Comparison of ENCODE assay signal across 2 cellular contexts in the genomic region with DNA sequence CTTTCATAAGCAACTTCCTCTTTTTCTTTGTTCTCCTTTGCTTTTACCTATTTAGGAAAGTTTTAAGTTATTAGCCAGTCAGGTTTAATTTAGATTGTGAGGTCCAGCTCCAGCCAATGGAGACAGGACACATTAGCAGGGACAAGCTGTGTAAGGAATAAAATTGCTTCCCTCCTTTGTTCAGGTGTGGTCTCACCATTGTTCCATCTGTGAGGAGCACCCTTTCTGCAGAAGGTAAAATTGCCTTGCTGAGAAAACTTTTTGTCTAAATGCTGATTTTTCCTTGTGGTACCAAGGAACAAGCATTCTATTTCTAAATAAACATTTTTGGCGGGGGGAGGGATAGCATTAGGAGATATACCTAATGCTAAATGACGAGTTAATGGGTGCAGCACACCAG.
A peak's percentile ranks its signal among the peaks of the same experiment; 100 is the strongest.
TF ChIP-seq lines count a peak whose summit lies in the region.

No MANE protein-coding gene starts in this region.

TF ChIP-seq in Ishikawa, 13 proteins besides CTCF, POLR2A, EP300 and RAD21:
- TF ChIP-seq USF1 (IDR thresholded peaks at IDR 0.05): 0 out of 2 replicates have a peak, but pooled peaks have one; percentile 10
TF ChIP-seq in Ishikawa: peak in this region for 1; not testable (repeated sequence) for 12.

TF ChIP-seq in K562, 482 proteins besides CTCF, POLR2A, EP300 and RAD21 (continued from another document):
- peak; percentile 78; the same call in 1 of the 2 replicates for TF ChIP-seq XRCC3 (IDR thresholded peaks at IDR 0.05)
- TF ChIP-seq ZNF561 (CRISPR knock-in tag; conservative IDR thresholded peaks at IDR 0.05): peak; percentile 92
- peak; percentile 97 for TF ChIP-seq TRIM28 (IDR thresholded peaks at IDR 0.05)
- TF ChIP-seq, protein P1, sequence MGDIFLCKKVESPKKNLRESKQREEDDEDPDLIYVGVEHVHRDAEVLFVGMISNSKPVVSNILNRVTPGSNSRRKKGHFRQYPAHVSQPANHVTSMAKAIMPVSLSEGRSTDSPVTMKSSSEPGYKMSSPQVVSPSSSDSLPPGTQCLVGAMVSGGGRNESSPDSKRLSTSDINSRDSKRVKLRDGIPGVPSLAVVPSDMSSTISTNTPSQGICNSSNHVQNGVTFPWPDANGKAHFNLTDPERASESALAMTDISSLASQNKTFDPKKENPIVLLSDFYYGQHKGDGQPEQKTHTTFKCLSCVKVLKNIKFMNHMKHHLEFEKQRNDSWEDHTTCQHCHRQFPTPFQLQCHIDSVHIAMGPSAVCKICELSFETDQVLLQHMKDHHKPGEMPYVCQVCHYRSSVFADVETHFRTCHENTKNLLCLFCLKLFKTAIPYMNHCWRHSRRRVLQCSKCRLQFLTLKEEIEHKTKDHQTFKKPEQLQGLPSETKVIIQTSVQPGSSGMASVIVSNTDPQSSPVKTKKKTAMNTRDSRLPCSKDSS (IDR thresholded peaks at IDR 0.05; ENCODE audit: low read depth, partially characterized antibody): peak; percentile 97
- peak in 1 of 2 experiments; percentile 59; a peak in 1 of 3 replicates for TF ChIP-seq CBX3 (IDR thresholded peaks at IDR 0.05; ENCODE audit: borderline replicate concordance in 1 of 2, low read length in 2 of 2)
TF ChIP-seq in K562: peak in this region for 7; not testable (repeated sequence) for 475.
